28 cellular contexts compared by ENCODE assay signal in the genomic region with DNA sequence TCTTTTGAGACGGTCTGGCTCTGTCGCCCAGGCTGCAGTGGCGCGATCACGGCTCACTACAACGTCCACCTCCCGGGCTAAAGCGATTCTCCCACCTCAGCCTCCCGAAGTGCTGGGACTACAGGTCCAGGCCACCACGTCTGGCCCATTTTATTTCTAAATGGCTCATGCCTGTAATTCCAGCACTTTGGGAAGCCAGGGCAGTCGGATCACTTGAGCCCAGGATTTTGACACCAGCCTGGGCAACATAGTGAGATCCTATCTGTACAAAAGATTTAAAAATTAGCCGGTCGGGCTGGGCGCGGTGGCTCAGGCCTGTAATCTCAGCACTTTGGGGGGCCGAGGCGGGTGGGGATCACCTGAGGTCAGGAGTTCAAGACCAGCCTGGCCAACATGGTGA.
"Had no signal": no experiment of that assay in that cellular context is flagged by ENCODE, and none has a peak within 500 bp of the region (broad histone marks: within the 10 kb centered on the region; RNA-seq: fewer than 3 reads in every experiment).

No MANE protein-coding gene starts in this region.

- H3K27ac ChIP-seq: suprapubic skin had no signal

- H3K4me1 ChIP-seq: thyroid gland, uterus, vagina had no signal

- H3K36me3 Mint-ChIP-seq: stimulated activated memory B cell treated with anti-CD40 and anti-IgM and Interleukin-4, amounts not matched to agents 10 μg/mL and 1 μg/mL and 100 μg/mL, for 72 hours; stimulated activated naive B cell treated with anti-CD40 and anti-IgM and Interleukin-4, amounts not matched to agents 10 μg/mL and 1 μg/mL and 100 μg/mL, for 72 hours; type B pancreatic cell had no signal

- FAIRE-seq: urothelium cell line had no signal

- H3K36me3 ChIP-seq: stomach, suprapubic skin, thoracic aorta, thyroid gland, tibial artery, tibial nerve, transverse colon, upper lobe of left lung, upper lobe of right lung, uterus, vagina had no signal

- H3K27me3 Mint-ChIP-seq: stimulated activated naive CD8-positive, alpha-beta T cell treated with anti-CD3 and anti-CD28 coated beads, Interleukin-15, amount 100 ng/mL, for 72 hours had no signal

- DNase-seq: stimulated activated CD4-positive, alpha-beta T cell treated with anti-CD3 and anti-CD28 coated beads, Interleukin-2, amount 100 ng/mL, for 48 hours; stimulated activated CD4-positive, alpha-beta T cell treated with anti-CD3 and anti-CD28 coated beads, Interleukin-4, amount 100 ng/mL, for 1 hour; stimulated activated CD4-positive, alpha-beta T cell treated with anti-CD3 and anti-CD28 coated beads, Interleukin-4, amount 100 ng/mL, for 24 hours; stimulated activated CD4-positive, alpha-beta T cell treated with anti-CD3 and anti-CD28 coated beads, Interleukin-4, amount 100 ng/mL, for 4 hours; stimulated activated CD8-positive, alpha-beta memory T cell treated with anti-CD3 and anti-CD28 coated beads, Interleukin-4, amount 100 ng/mL, for 48 hours; stimulated activated naive B cell treated with anti-CD40 and anti-IgM and Interleukin-4, amounts not matched to agents 10 μg/mL and 1 μg/mL and 100 μg/mL, for 72 hours; stimulated activated naive CD4-positive, alpha-beta T cell; stimulated activated naive CD4-positive, alpha-beta T cell treated with Interleukin-2 at 50 U/mL for 16 hours; stimulated activated naive CD8-positive, alpha-beta T cell treated with anti-CD3 and anti-CD28 coated beads, Interleukin-15, amount 100 ng/mL, for 72 hours; stimulated activated naive CD8-positive, alpha-beta T cell treated with anti-CD3 and anti-CD28 coated beads, Interleukin-15, Interleukin-2, amounts not matched to agents 100 U/mL and 50 U/mL, for 24 hours; stomach; substantia nigra; testis; thyroid gland; tibial artery; transverse colon; upper lobe of left lung; upper lobe of right lung; uterus had no signal

- H3K27ac Mint-ChIP-seq: stimulated activated effector memory CD8-positive, alpha-beta T cell treated with anti-CD3 and anti-CD28 coated beads, Interleukin-12 subunit alpha, Interleukin-12 subunit beta, amount 100 ng/mL, for 72 hours; stimulated activated naive B cell treated with anti-CD40 and anti-IgM and Interleukin-4, amounts not matched to agents 10 μg/mL and 1 μg/mL and 100 μg/mL, for 72 hours; stimulated activated naive CD8-positive, alpha-beta T cell treated with anti-CD3 and anti-CD28 coated beads, Interleukin-15, amount 100 ng/mL, for 72 hours; stimulated activated naive CD8-positive, alpha-beta T cell treated with anti-CD3 and anti-CD28 coated beads, Interleukin-15, Interleukin-2, amounts not matched to agents 100 ng/mL and 50 ng/mL, for 24 hours; type B pancreatic cell had no signal

- H3K4me1 Mint-ChIP-seq: stimulated activated effector memory CD8-positive, alpha-beta T cell treated with anti-CD3 and anti-CD28 coated beads, Interleukin-12 subunit alpha, Interleukin-12 subunit beta, amount 100 ng/mL, for 72 hours had no signal

- H3K27me3 ChIP-seq: stomach, suprapubic skin, testis, thyroid gland, tibial artery, tibial nerve, transverse colon, upper lobe of left lung, upper lobe of right lung, uterus, vagina had no signal

- H3K9me3 ChIP-seq: stomach, suprapubic skin, testis, thoracic aorta, thyroid gland, tibial artery, tibial nerve, transverse colon, upper lobe of left lung, upper lobe of right lung, uterus, vagina had no signal

- H3K9me3 Mint-ChIP-seq: stimulated activated effector memory CD8-positive, alpha-beta T cell treated with anti-CD3 and anti-CD28 coated beads, Interleukin-12 subunit alpha, Interleukin-12 subunit beta, amount 100 ng/mL, for 72 hours; stimulated activated memory B cell treated with anti-CD40 and anti-IgM and Interleukin-4, amounts not matched to agents 10 μg/mL and 1 μg/mL and 100 μg/mL, for 72 hours; stimulated activated naive B cell treated with anti-CD40 and anti-IgM and Interleukin-4, amounts not matched to agents 10 μg/mL and 1 μg/mL and 100 μg/mL, for 72 hours; stimulated activated naive CD8-positive, alpha-beta T cell treated with anti-CD3 and anti-CD28 coated beads, Interleukin-15, amount 100 ng/mL, for 72 hours; stimulated activated naive CD8-positive, alpha-beta T cell treated with anti-CD3 and anti-CD28 coated beads, Interleukin-15, Interleukin-2, amounts not matched to agents 100 ng/mL and 50 ng/mL, for 24 hours; type B pancreatic cell had no signal
